ENCODE assay signal across 8 cellular contexts in the genomic region with DNA sequence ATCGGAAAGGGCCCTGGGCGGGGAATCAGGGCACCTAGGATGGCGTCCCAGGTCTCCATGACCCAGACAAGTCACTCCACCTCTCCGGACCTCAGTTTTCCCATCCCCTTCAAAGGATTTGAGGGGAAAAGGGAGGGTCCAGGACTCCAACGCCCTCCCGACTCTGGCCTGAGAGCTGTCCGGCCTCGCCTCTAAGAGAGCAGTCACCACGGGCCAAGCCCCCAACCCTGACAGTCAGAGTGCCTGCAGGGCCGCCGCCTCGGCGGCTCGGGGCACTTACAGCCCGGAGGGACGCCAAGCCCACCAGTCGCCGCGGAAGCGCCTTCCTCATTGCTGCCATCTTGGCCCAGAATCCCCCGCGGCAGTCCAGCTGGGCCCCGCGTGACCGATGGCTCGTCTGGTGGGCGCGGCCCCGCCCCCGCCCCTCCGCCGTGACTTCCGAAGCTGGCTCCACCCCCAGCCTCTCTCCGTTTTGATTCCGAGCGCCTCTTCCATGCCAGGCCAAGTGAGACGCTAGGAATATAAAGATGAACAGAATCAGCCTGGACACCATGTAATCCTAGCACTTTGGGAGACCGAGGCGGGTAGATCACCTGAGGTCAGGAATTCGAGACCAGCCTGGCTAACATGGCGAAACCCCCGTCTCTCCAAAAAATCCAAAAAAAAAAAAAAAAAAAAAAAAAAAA. TPM values are rescaled to one million over a fixed set of nuclear protein-coding genes. Genes with fewer than 3 reads are reported as not detected.
DNase-seq lines count a peak whose midpoint lies in the region; ATAC-seq and TF ChIP-seq lines count a peak whose summit lies in the region.

A gene (minus strand): TSS at position 354 of the 686 bp plus-strand sequence. CDS start 14 bp downstream, at position 340.

- no peaks in the 10 kb centered on the region for H3K27me3 Mint-ChIP-seq in activated T-helper 1 cell treated with anti-CD3 and anti-CD28 coated beads, Interleukin-12 subunit alpha, Interleukin-12 subunit beta, Interleukin-2, Interleukin-4 antibody, amounts not matched to agents 30 ng/mL and 10 ng/mL and 1 ng/mL, durations not matched to agents 14 hours and 24 hours and 36 hours (ENCODE audit: insufficient read depth)
- no peaks in the 10 kb centered on the region for H3K27me3 Mint-ChIP-seq in naive B cell

- H3K9ac ChIP-seq in KMS-11 = peak within 1 kb of the TSS; percentile 79

- H3K27ac ChIP-seq in KMS-11 = no peak within 1 kb of the TSS

- no peaks in the 10 kb centered on the region for H4K20me1 ChIP-seq in KMS-11 (ENCODE audit: insufficient read depth)

- no peaks in the 10 kb centered on the region for H3K79me2 ChIP-seq in KMS-11 (ENCODE audit: insufficient read depth, low read depth)

- peak within 1 kb of the TSS; percentile 94 for H3K4me3 Mint-ChIP-seq in activated T-helper 1 cell treated with anti-CD3 and anti-CD28 coated beads, Interleukin-12 subunit alpha, Interleukin-12 subunit beta, Interleukin-2, Interleukin-4 antibody, amounts not matched to agents 30 ng/mL and 10 ng/mL and 1 ng/mL, durations not matched to agents 14 hours and 24 hours and 36 hours
- H3K4me3 Mint-ChIP-seq in naive B cell = peak within 1 kb of the TSS; percentile 91 to 99 (median 96)
- H3K4me3 Mint-ChIP-seq in stimulated activated effector memory CD8-positive, alpha-beta T cell treated with anti-CD3 and anti-CD28 coated beads, Interleukin-12 subunit alpha, Interleukin-12 subunit beta, amount 100 ng/mL, for 72 hours = peak within 1 kb of the TSS; percentile 89

- H3K4me1 Mint-ChIP-seq in activated T-helper 1 cell treated with anti-CD3 and anti-CD28 coated beads, Interleukin-12 subunit alpha, Interleukin-12 subunit beta, Interleukin-2, Interleukin-4 antibody, amounts not matched to agents 30 ng/mL and 10 ng/mL and 1 ng/mL, durations not matched to agents 14 hours and 24 hours and 36 hours (ENCODE audit: low read depth) = peaks cover 15% of the 10 kb centered on the region
- H3K4me1 Mint-ChIP-seq in naive B cell = peaks cover 15 to 34% (median 24%) of the 10 kb centered on the region in 3 donors
- peaks cover 27% of the 10 kb centered on the region for H3K4me1 Mint-ChIP-seq in stimulated activated effector memory CD8-positive, alpha-beta T cell treated with anti-CD3 and anti-CD28 coated beads, Interleukin-12 subunit alpha, Interleukin-12 subunit beta, amount 100 ng/mL, for 72 hours

- peak within 1 kb of the TSS; percentile 91 for H3K4me2 ChIP-seq in KMS-11

- no peaks in the 10 kb centered on the region for H3K36me3 ChIP-seq in KMS-11 (ENCODE audit: insufficient read depth)

- ATAC-seq in GM21526 (IDR thresholded peaks at IDR 0.05; ENCODE audit: low FRiP score, unreplicated experiment) = peak; percentile 65
- ATAC-seq in naive B cell (ENCODE audit: low read depth in 2 of 2) = peak; percentile 96 to 98
- peak; percentile 94 for ATAC-seq in stimulated activated effector memory CD8-positive, alpha-beta T cell treated with anti-CD3 and anti-CD28 coated beads, Interleukin-12 subunit alpha, Interleukin-12 subunit beta, amount 100 ng/mL, for 72 hours

- H3K9me3 Mint-ChIP-seq in activated T-helper 1 cell treated with anti-CD3 and anti-CD28 coated beads, Interleukin-12 subunit alpha, Interleukin-12 subunit beta, Interleukin-2, Interleukin-4 antibody, amounts not matched to agents 30 ng/mL and 10 ng/mL and 1 ng/mL, durations not matched to agents 14 hours and 24 hours and 36 hours = no peaks in the 10 kb centered on the region
- no peaks in the 10 kb centered on the region for H3K9me3 Mint-ChIP-seq in naive B cell
- no peaks in the 10 kb centered on the region for H3K9me3 Mint-ChIP-seq in stimulated activated effector memory CD8-positive, alpha-beta T cell treated with anti-CD3 and anti-CD28 coated beads, Interleukin-12 subunit alpha, Interleukin-12 subunit beta, amount 100 ng/mL, for 72 hours

- intact Hi-C loops in activated T-helper 1 cell treated with anti-CD3 and anti-CD28 coated beads, Interleukin-12 subunit alpha, Interleukin-12 subunit beta, Interleukin-2, Interleukin-4 antibody, amounts not matched to agents 30 ng/mL and 10 ng/mL and 1 ng/mL, durations not matched to agents 14 hours and 24 hours and 36 hours (cut with micrococcal nuclease) = loop anchor here (1.0 kb wide), 6 partner anchors 13 to 457 kb away; a partner anchor contains a TSS

- DNase-seq in D341Med (ENCODE audit: low spot score) (peak; percentile 96), RPMI8226 (peak; percentile 92), fibroblast of gingiva (ENCODE audit: low read depth) (peak; percentile 88), naive B cell (peak; percentile 85)
- peak; percentile 81 for DNase-seq in activated T-helper 1 cell treated with anti-CD3 and anti-CD28 coated beads, Interleukin-12 subunit alpha, Interleukin-12 subunit beta, Interleukin-2, Interleukin-4 antibody, amounts not matched to agents 30 ng/mL and 10 ng/mL and 1 ng/mL, durations not matched to agents 14 hours and 24 hours and 36 hours (ENCODE audit: low spot score)
- peak; percentile 74 to 89 for DNase-seq in stimulated activated effector memory CD8-positive, alpha-beta T cell treated with anti-CD3 and anti-CD28 coated beads, Interleukin-12 subunit alpha, Interleukin-12 subunit beta, amount 100 ng/mL, for 72 hours (ENCODE audit: low spot score in 2 of 2)

- no peak for TF ChIP-seq CTCF in KMS-11 (conservative IDR thresholded peaks at IDR 0.05; ENCODE audit: low read depth, low read length)

- peak within 1 kb of the TSS; percentile 92 for H2AFZ ChIP-seq in KMS-11 (ENCODE audit: low read depth)

- H3K4me3 ChIP-seq in KMS-11 (IDR thresholded peaks at IDR 0.05; ENCODE audit: insufficient read depth, low read depth, low read length) = peak within 1 kb of the TSS; percentile 94

- peak within 1 kb of the TSS; percentile 89 for H3K27ac Mint-ChIP-seq in activated T-helper 1 cell treated with anti-CD3 and anti-CD28 coated beads, Interleukin-12 subunit alpha, Interleukin-12 subunit beta, Interleukin-2, Interleukin-4 antibody, amounts not matched to agents 30 ng/mL and 10 ng/mL and 1 ng/mL, durations not matched to agents 14 hours and 24 hours and 36 hours
- H3K27ac Mint-ChIP-seq in naive B cell = peak within 1 kb of the TSS; percentile 95 to 99 (median 97)
- peak within 1 kb of the TSS; percentile 98 for H3K27ac Mint-ChIP-seq in stimulated activated effector memory CD8-positive, alpha-beta T cell treated with anti-CD3 and anti-CD28 coated beads, Interleukin-12 subunit alpha, Interleukin-12 subunit beta, amount 100 ng/mL, for 72 hours

- no peaks in the 10 kb centered on the region for H3K27me3 ChIP-seq in KMS-11 (ENCODE audit: insufficient read depth, low read depth)

- no peaks in the 10 kb centered on the region for H3K36me3 Mint-ChIP-seq in activated T-helper 1 cell treated with anti-CD3 and anti-CD28 coated beads, Interleukin-12 subunit alpha, Interleukin-12 subunit beta, Interleukin-2, Interleukin-4 antibody, amounts not matched to agents 30 ng/mL and 10 ng/mL and 1 ng/mL, durations not matched to agents 14 hours and 24 hours and 36 hours (ENCODE audit: low read depth)
- H3K36me3 Mint-ChIP-seq in naive B cell = no peaks in the 10 kb centered on the region
- peaks cover 24% of the 10 kb centered on the region for H3K36me3 Mint-ChIP-seq in stimulated activated effector memory CD8-positive, alpha-beta T cell treated with anti-CD3 and anti-CD28 coated beads, Interleukin-12 subunit alpha, Interleukin-12 subunit beta, amount 100 ng/mL, for 72 hours

- peaks cover 12% of the 10 kb centered on the region for H3K4me1 ChIP-seq in KMS-11 (ENCODE audit: low read depth, poor library complexity, severe bottlenecking)

RNA-seq across cellular contexts. Expression of the gene that starts here (rescaled TPM):
- 18.5 and 19.9 TPM in 2 replicates for total RNA-seq in activated T-helper 1 cell treated with anti-CD3 and anti-CD28 coated beads, Interleukin-12 subunit alpha, Interleukin-12 subunit beta, Interleukin-2, Interleukin-4 antibody, amounts not matched to agents 30 ng/mL and 10 ng/mL and 1 ng/mL, durations not matched to agents 14 hours and 24 hours and 36 hours
- 10 to 100 TPM; 16.0 to 42.2 (median 27.7) TPM for polyA plus RNA-seq in naive B cell (ENCODE audit: low read depth in 6 of 6)
